ENCODE assay signal across 1 cellular context in genomic region chr11:124302291-124302690, GRCh38.
TF ChIP-seq lines count a peak whose summit lies in the region.

No MANE protein-coding gene starts in this region.

TF ChIP-seq in GM23338, 12 proteins besides CTCF, POLR2A, EP300 and RAD21 (continued from another document):
- no peak for TF ChIP-seq ZNF462 (CRISPR knock-in tag; IDR thresholded peaks at IDR 0.05)
- no peak for TF ChIP-seq CREB1 (CRISPR knock-in tag; IDR thresholded peaks at IDR 0.05; ENCODE audit: low read depth)
- no peak for TF ChIP-seq ETS1 (IDR thresholded peaks at IDR 0.05)
- no peak for TF ChIP-seq STAT1 (IDR thresholded peaks at IDR 0.05; ENCODE audit: unreplicated experiment)
- no peak for TF ChIP-seq ZNF331 (CRISPR knock-in tag; IDR thresholded peaks at IDR 0.05; ENCODE audit: low read depth)
- TF ChIP-seq JUNB (IDR thresholded peaks at IDR 0.05; ENCODE audit: unreplicated experiment), result no peak
TF ChIP-seq in GM23338: peak in this region for 0.
